In genomic region chrX:41599507-41599906, GRCh38 we compare ENCODE assay signal across 20 cellular contexts.
DNase-seq lines count a peak whose midpoint lies in the region; ATAC-seq, FAIRE-seq and TF ChIP-seq lines count a peak whose summit lies in the region.
"Had no signal": no experiment of that assay in that cellular context is flagged by ENCODE, and none has a peak within 500 bp of the region (broad histone marks: within the 10 kb centered on the region; RNA-seq: fewer than 3 reads in every experiment).

No MANE protein-coding gene starts in this region.

- H3K9me3 Mint-ChIP-seq in astrocyte (ENCODE audit: unreplicated experiment) (no peaks in the 10 kb centered on the region), mesothelial cell of epicardium (peaks cover 31% of the 10 kb centered on the region), WTC11 (no peaks in the 10 kb centered on the region; the same call in 1 of the 2 replicates)
- H3K9me3 Mint-ChIP-seq in effector memory CD8-positive, alpha-beta T cell, result no peaks in the 10 kb centered on the region
- H3K9me3 Mint-ChIP-seq: HFFc6 had no signal

- no peak overlapping the region for H4K8ac ChIP-seq in mesendoderm (ENCODE audit: low read depth, low read length)

- no peak overlapping the region for H2BK120ac ChIP-seq in mesendoderm (ENCODE audit: low read depth, low read length)

- intact Hi-C loops in left ventricle myocardium superior (cut with micrococcal nuclease) (no loop called here), Right ventricle myocardium inferior (cut with DNase I) (no loop called here), mammary epithelial cell (cut with micrococcal nuclease) (no loop called here)

- TF ChIP-seq CTCF in astrocyte (IDR thresholded peaks at IDR 0.05; ENCODE audit: insufficient read depth, low read depth, low read length) (no peak), mesothelial cell of epicardium (IDR thresholded peaks at IDR 0.05; ENCODE audit: unreplicated experiment) (no peak), WTC11 (IDR thresholded peaks at IDR 0.05) (no peak), mammary epithelial cell (conservative IDR thresholded peaks at IDR 0.05 in 1 of 2, IDR thresholded peaks at IDR 0.05 in 1 of 2; ENCODE audit: extremely low read depth in 1 of 2, insufficient read depth in 1 of 2, low read depth in 1 of 2, low read length in 2 of 2) (no peak)

- peak; percentile 91 for FAIRE-seq in astrocyte (lab: Jason Lieb, UNC)
- FAIRE-seq: H54 had no signal

- H3K18ac ChIP-seq in mesendoderm (ENCODE audit: low read length), result no peak overlapping the region

- no peak overlapping the region for H3K23ac ChIP-seq in mesendoderm (ENCODE audit: low read length)

- no peak overlapping the region for H2AK5ac ChIP-seq in mesendoderm (ENCODE audit: low read length)

- no TSS peak for BruUV-seq in mammary epithelial cell (replicated peaks; lab: Mats Ljungman, UMichigan)

- H4K20me1 ChIP-seq in astrocyte (ENCODE audit: insufficient read depth, low read length), result no peaks in the 10 kb centered on the region
- H4K20me1 ChIP-seq in mammary epithelial cell (ENCODE audit: insufficient read depth, low read length), result no peaks in the 10 kb centered on the region

- H3K4me3 Mint-ChIP-seq in astrocyte (ENCODE audit: unreplicated experiment), result no peak overlapping the region
- H3K4me3 Mint-ChIP-seq in mesothelial cell of epicardium, result no peak overlapping the region
- H3K4me3 Mint-ChIP-seq in effector memory CD8-positive, alpha-beta T cell, result no peak overlapping the region
- H3K4me3 Mint-ChIP-seq in WTC11, result no peak overlapping the region
- H3K4me3 Mint-ChIP-seq: CD14-positive monocyte, HFFc6 had no signal

- H3K4me2 ChIP-seq in astrocyte (ENCODE audit: low read length) (no peak overlapping the region), mesendoderm (ENCODE audit: low read length) (no peak overlapping the region), mammary epithelial cell (ENCODE audit: insufficient read depth, low read depth, low read length) (no peak overlapping the region)
- H3K4me2 ChIP-seq: PC-9 had no signal

- H3K79me2 ChIP-seq in astrocyte (ENCODE audit: insufficient read depth, low read length) (no peaks in the 10 kb centered on the region), mesendoderm (ENCODE audit: control insufficient read depth, insufficient read depth, low read length) (no peaks in the 10 kb centered on the region), mammary epithelial cell (ENCODE audit: insufficient read depth, low read length) (no peaks in the 10 kb centered on the region)

- H3K4me1 Mint-ChIP-seq in astrocyte (ENCODE audit: low read depth, unreplicated experiment) (peaks cover 23% of the 10 kb centered on the region), mesothelial cell of epicardium (no peaks in the 10 kb centered on the region), WTC11 (peaks cover 30% of the 10 kb centered on the region)
- peaks cover 0 to 3% of the 10 kb centered on the region in 2 donors for H3K4me1 Mint-ChIP-seq in effector memory CD8-positive, alpha-beta T cell (ENCODE audit: low read depth in 2 of 2)

- H3K9me3 ChIP-seq in astrocyte (ENCODE audit: insufficient read depth, low read depth, low read length) (no peaks in the 10 kb centered on the region), mammary epithelial cell (replicated peaks; ENCODE audit: insufficient read depth, low read length) (no peaks in the 10 kb centered on the region)

- H3K36me3 Mint-ChIP-seq in astrocyte (ENCODE audit: low read depth, unreplicated experiment) (no peaks in the 10 kb centered on the region), mesothelial cell of epicardium (peaks cover 5% of the 10 kb centered on the region), WTC11 (peaks cover 4% of the 10 kb centered on the region)
- H3K36me3 Mint-ChIP-seq in effector memory CD8-positive, alpha-beta T cell (ENCODE audit: insufficient read depth), result peaks cover 3% of the 10 kb centered on the region

- H3K4me1 ChIP-seq in astrocyte (ENCODE audit: insufficient read depth, low read length) (peaks cover 6% of the 10 kb centered on the region), mesendoderm (ENCODE audit: control insufficient read depth, low read depth, low read length) (no peaks in the 10 kb centered on the region), mammary epithelial cell (ENCODE audit: insufficient read depth, low read length) (no peaks in the 10 kb centered on the region)

- H3K36me3 ChIP-seq in astrocyte (ENCODE audit: insufficient read depth, low read length) (no peaks in the 10 kb centered on the region), mesendoderm (ENCODE audit: control insufficient read depth, insufficient read depth, low read length) (no peaks in the 10 kb centered on the region), mammary epithelial cell (ENCODE audit: insufficient read depth, low read length) (no peaks in the 10 kb centered on the region)

- H3K27ac Mint-ChIP-seq in astrocyte (ENCODE audit: unreplicated experiment) (peak overlapping the region; percentile 62), mesothelial cell of epicardium (peak overlapping the region; percentile 39), WTC11 (no peak overlapping the region)
- H3K27ac Mint-ChIP-seq in effector memory CD8-positive, alpha-beta T cell, result no peak overlapping the region
- H3K27ac Mint-ChIP-seq: CD14-positive monocyte, HFFc6 had no signal

- H3K27me3 ChIP-seq in astrocyte (ENCODE audit: insufficient read depth, low read length), result no peaks in the 10 kb centered on the region
- H3K27me3 ChIP-seq in mesendoderm (ENCODE audit: insufficient read depth, low read length, poor library complexity), result no peaks in the 10 kb centered on the region
- peaks cover 6% of the 10 kb centered on the region for H3K27me3 ChIP-seq in mammary epithelial cell (ENCODE audit: insufficient read depth, low read length)

- WGBS in mesendoderm (ENCODE audit: extremely low coverage, insufficient coverage, low lambda C conversion rate), result no CpG with 5 or more reads among the region's 1 CpG
- WGBS in mammary epithelial cell (ENCODE audit: low coverage, missing lambda C conversion rate), result 94% methylated on average over 1 of the region's 1 CpG

- H2BK5ac ChIP-seq in mesendoderm (ENCODE audit: low read length), result no peak overlapping the region

- POLR2A ChIA-PET in WTC11 (lab: Charles Lee), result no interaction called here

- no peak overlapping the region for H3K4ac ChIP-seq in mesendoderm (ENCODE audit: low read depth, low read length)

- H4K5ac ChIP-seq in mesendoderm (ENCODE audit: low read length), result no peak overlapping the region

- H3K4me3 ChIP-seq in astrocyte (ENCODE audit: insufficient read depth, low read depth, low read length), result no peak overlapping the region
- no peak overlapping the region for H3K4me3 ChIP-seq in mesendoderm (ENCODE audit: low read length)
- no peak overlapping the region for H3K4me3 ChIP-seq in mammary epithelial cell (replicated peaks in 1 of 3; ENCODE audit: insufficient read depth in 1 of 3, low read depth in 2 of 3, low read length in 3 of 3)
- H3K4me3 ChIP-seq: PC-9 had no signal

- CTCF ChIA-PET in WTC11 (lab: Charles Lee) (no interaction called here), mammary epithelial cell (lab: Charles Lee; ENCODE audit: low non-redundant PET) (no interaction called here)

- peak; percentile 37 for ATAC-seq in left ventricle myocardium superior
- ATAC-seq in Right ventricle myocardium inferior, result no peak
- no peak for ATAC-seq in effector memory CD8-positive, alpha-beta T cell (replicated peaks)
- ATAC-seq in WTC11, result no peak

- H3K9ac ChIP-seq in astrocyte (ENCODE audit: low read length) (no peak overlapping the region), mesendoderm (ENCODE audit: low read length) (no peak overlapping the region), mammary epithelial cell (ENCODE audit: insufficient read depth, low read length) (no peak overlapping the region)

- peak overlapping the region; percentile 19 for H3K27ac ChIP-seq in astrocyte (ENCODE audit: low read depth, low read length)
- H3K27ac ChIP-seq in mesendoderm (ENCODE audit: low read depth, low read length), result no peak overlapping the region
- H3K27ac ChIP-seq in mammary epithelial cell (ENCODE audit: insufficient read depth, low read depth, low read length), result no peak overlapping the region
- H3K27ac ChIP-seq: PC-9 had no signal

- dilution Hi-C loops in mammary epithelial cell (cut with HindIII; ENCODE audit: low sequenced_read_pairs), result no loop called here

- H3K27me3 Mint-ChIP-seq in astrocyte (ENCODE audit: low read depth, unreplicated experiment), result no peaks in the 10 kb centered on the region
- H3K27me3 Mint-ChIP-seq in mesothelial cell of epicardium (ENCODE audit: low read depth), result no peaks in the 10 kb centered on the region
- no peaks in the 10 kb centered on the region for H3K27me3 Mint-ChIP-seq in effector memory CD8-positive, alpha-beta T cell
- H3K27me3 Mint-ChIP-seq in WTC11 (ENCODE audit: low read depth), result no peaks in the 10 kb centered on the region

- in situ Hi-C loops in mammary epithelial cell (cut with MboI; ENCODE audit: low sequenced_read_pairs in 2 of 2), result no loop called here

- no peak for DNase-seq in left ventricle myocardium superior
- DNase-seq in Right ventricle myocardium inferior (ENCODE audit: missing footprints), result no peak
- DNase-seq in astrocyte (ENCODE audit: low read depth), result no peak
- no peak for DNase-seq in mesothelial cell of epicardium (ENCODE audit: low spot score in 2 of 2, unreplicated experiment in 2 of 2)
- DNase-seq in mesendoderm, result no peak
- DNase-seq in effector memory CD8-positive, alpha-beta T cell, result no peak
- DNase-seq in WTC11 (ENCODE audit: low spot score), result no peak
- no peak for DNase-seq in mammary epithelial cell
- DNase-seq: COR-L47, DMS153, EL, HFFc6, KG1, NCI-H1048, NCI-H1436 treated with DMSO at 0.1 percent for 48 hours, NCI-H2081, NCI-H748 treated with DMSO at 0.1 percent for 48 hours, PC-9 had no signal

- H2BK15ac ChIP-seq in mesendoderm (replicated peaks; ENCODE audit: low read depth), result no peak overlapping the region

- H2AFZ ChIP-seq in astrocyte (ENCODE audit: low read depth, low read length) (no peak overlapping the region), mammary epithelial cell (ENCODE audit: low read depth, low read length) (no peak overlapping the region)
- H2AFZ ChIP-seq: PC-9 had no signal

- no peak overlapping the region for H3K56ac ChIP-seq in mesendoderm (ENCODE audit: low read length)

- no peaks in the 10 kb centered on the region for H3K79me1 ChIP-seq in mesendoderm (ENCODE audit: low read length)

TF ChIP-seq in WTC11, 78 proteins besides CTCF, POLR2A, EP300 and RAD21 (continues in another document):
- no peak for TF ChIP-seq ZBTB43 (CRISPR knock-in tag; IDR thresholded peaks at IDR 0.05)

Comparison
In these comparisons a context has a peak if more than half of its experiments do, and no peak if none do; other contexts are left out.
1. H3K27ac Mint-ChIP-seq: peak in astrocyte (single experiment) and mesothelial cell of epicardium (single experiment); none in effector memory CD8-positive, alpha-beta T cell (0 of 2) and WTC11 (single experiment).